Comparison of ENCODE assay signal across 11 cellular contexts in genomic region chr20:35339007-35339406, GRCh38. TPM values are rescaled to one million over a fixed set of nuclear protein-coding genes. Genes with fewer than 3 reads are reported as not detected.
DNase-seq lines count a peak whose midpoint lies in the region; ATAC-seq and TF ChIP-seq lines count a peak whose summit lies in the region.
"Had no signal": no experiment of that assay in that cellular context is flagged by ENCODE, and none has a peak within 500 bp of the region (broad histone marks: within the 10 kb centered on the region; RNA-seq: fewer than 3 reads in every experiment).

No MANE protein-coding gene starts in this region.

- WGBS in suprapubic skin = 52% methylated on average over 2 of the region's 2 CpGs

- no peak for TF ChIP-seq EP300 in suprapubic skin (IDR thresholded peaks at IDR 0.05)

- ATAC-seq in GM18873 (IDR thresholded peaks at IDR 0.05; ENCODE audit: low FRiP score, unreplicated experiment) = no peak

- H3K9me3 ChIP-seq in adipocyte (ENCODE audit: control insufficient read depth, low read length) = no peaks in the 10 kb centered on the region
- no peaks in the 10 kb centered on the region for H3K9me3 ChIP-seq in suprapubic skin

- H3K4me3 ChIP-seq in HFF-Myc (replicated peaks; ENCODE audit: low read depth, low read length) (no peak overlapping the region), adipocyte (ENCODE audit: low read length) (no peak overlapping the region), foreskin fibroblast (ENCODE audit: low read depth in 1 of 2, low read length in 2 of 2) (no peak overlapping the region), suprapubic skin (no peak overlapping the region)

- H3K36me3 ChIP-seq in adipocyte (ENCODE audit: control insufficient read depth, insufficient read depth, low read length, severe bottlenecking) = no peaks in the 10 kb centered on the region
- H3K36me3 ChIP-seq in suprapubic skin = peaks cover 9% of the 10 kb centered on the region

- no peak for TF ChIP-seq POLR2A in suprapubic skin (IDR thresholded peaks at IDR 0.05)

- H3K4me1 ChIP-seq in adipocyte (ENCODE audit: control insufficient read depth, insufficient read depth, low read length) (peaks cover 57% of the 10 kb centered on the region), suprapubic skin (no peaks in the 10 kb centered on the region)

- no peaks in the 10 kb centered on the region for H3K27me3 ChIP-seq in adipocyte (replicated peaks; ENCODE audit: control insufficient read depth, insufficient read depth, low read length)
- H3K27me3 ChIP-seq in suprapubic skin = no peaks in the 10 kb centered on the region

- H3K9ac ChIP-seq in adipocyte (ENCODE audit: low read length) = peak overlapping the region; percentile 7

- peak; percentile 97 for DNase-seq in HFF-Myc (ENCODE audit: extremely low read depth, low read depth)
- peak; percentile 86 for DNase-seq in adipocyte (ENCODE audit: low read depth)
- DNase-seq in foreskin fibroblast = peak; percentile 92 to 94
- DNase-seq in suprapubic skin (ENCODE audit: low spot score in 2 of 2) = no peak
- no peak for DNase-seq in GOT3 (lab: John Stamatoyannopoulos, UW)
- no peak for DNase-seq in islet precursor cell
- DNase-seq: hippocampal formation had no signal

- H3K27ac ChIP-seq in suprapubic skin = peak overlapping the region; percentile 20
- H3K27ac ChIP-seq: HL-60, VCaP had no signal

- no peak for TF ChIP-seq CTCF in HFF-Myc (IDR thresholded peaks at IDR 0.05; ENCODE audit: low read depth, low read length, missing control alignments)
- TF ChIP-seq CTCF in foreskin fibroblast (IDR thresholded peaks at IDR 0.05; ENCODE audit: low read depth, low read length) = no peak
- TF ChIP-seq CTCF in suprapubic skin (IDR thresholded peaks at IDR 0.05) = no peak

RNA-seq across cellular contexts. Expression of gene FAM83C, which starts 46.8 kb away (rescaled TPM):
- total RNA-seq in suprapubic skin = 10 to 100 TPM; 29.3 to 68.8 (median 65.0) TPM
- total RNA-seq: OCI-LY7 had no signal

RNA-seq across cellular contexts. Expression of gene EIF6, which starts 54.4 kb away (rescaled TPM):
- 100 to 1,000 TPM; 111 to 229 (median 174) TPM for total RNA-seq in suprapubic skin

Comparison
In these comparisons a context has a peak if more than half of its experiments do, and no peak if none do; other contexts are left out.
1. DNase-seq: peak in HFF-Myc (single experiment), adipocyte (single experiment) and foreskin fibroblast (2 of 2); none in suprapubic skin (0 of 2), GOT3 (single experiment) and islet precursor cell (single experiment).